8 cellular contexts compared by ENCODE assay signal in the genomic region with DNA sequence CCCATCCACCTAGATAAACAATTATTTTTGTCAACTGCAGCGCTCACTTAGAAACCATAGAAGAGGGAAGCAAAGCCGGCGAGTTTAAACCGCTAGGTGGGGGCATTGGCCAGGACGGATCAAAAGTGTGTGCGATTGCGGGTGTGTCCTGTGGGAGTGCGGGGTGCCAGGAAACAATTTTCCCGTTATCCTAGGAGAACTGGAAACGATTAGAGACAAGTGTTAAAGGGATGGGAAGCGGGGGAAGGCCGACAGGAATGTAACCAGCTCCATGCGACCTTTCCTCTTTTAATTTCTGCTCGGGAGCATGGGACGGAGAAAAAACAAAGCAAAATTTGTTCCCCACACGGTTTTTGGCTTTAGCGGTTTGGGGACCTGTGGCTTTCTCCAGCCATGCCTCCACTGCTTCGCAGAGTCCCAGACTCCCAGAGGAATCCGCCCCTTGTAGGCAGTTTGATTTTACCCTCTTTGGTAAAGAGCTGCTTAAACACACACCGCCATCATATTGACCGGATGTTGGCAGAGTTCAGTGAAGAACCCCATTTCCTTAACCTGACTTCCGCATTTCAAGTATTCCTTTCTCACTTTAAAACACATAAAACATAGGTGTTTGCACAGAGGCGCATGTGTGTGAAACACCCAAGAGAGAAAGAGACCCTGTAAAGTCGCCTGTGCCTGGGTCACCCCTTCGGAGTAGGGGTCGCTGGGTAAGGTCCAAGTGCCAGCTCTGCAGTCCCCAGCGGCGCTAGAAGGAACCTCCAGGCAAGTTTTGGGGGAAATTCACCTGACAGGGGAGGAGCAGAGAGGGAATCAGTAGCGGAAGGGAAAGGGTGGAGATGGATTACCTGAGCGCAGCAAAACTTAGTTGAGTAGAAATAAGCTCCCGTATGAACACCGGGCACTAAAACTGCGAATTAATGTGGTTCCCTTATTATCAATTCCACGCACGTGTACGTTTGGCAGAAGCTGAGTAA. TPM values are rescaled to one million over a fixed set of nuclear protein-coding genes. Genes with fewer than 3 reads are reported as not detected.
A peak's percentile ranks its signal among the peaks of the same experiment; 100 is the strongest.
DNase-seq lines count a peak whose midpoint lies in the region; ATAC-seq and TF ChIP-seq lines count a peak whose summit lies in the region.

No MANE protein-coding gene starts in this region.

- H3K4me2 ChIP-seq in GM23338 (peak overlapping the region; percentile 84), Karpas-422 (ENCODE audit: low read depth, low read length, poor library complexity, severe bottlenecking) (peak overlapping the region; percentile 69)

- H3K79me2 ChIP-seq in GM23338 (replicated peaks; ENCODE audit: insufficient read depth) (no peaks in the 10 kb centered on the region), Karpas-422 (ENCODE audit: low read length) (no peaks in the 10 kb centered on the region)

- H3K9me2 ChIP-seq in GM23338 (ENCODE audit: insufficient read depth) = no peaks in the 10 kb centered on the region
- no peaks in the 10 kb centered on the region for H3K9me2 ChIP-seq in Karpas-422 (replicated peaks; ENCODE audit: insufficient read depth, low read length)

- peak overlapping the region; percentile 65 for H3K9ac ChIP-seq in Karpas-422 (ENCODE audit: low read length)

- peaks cover 13% of the 10 kb centered on the region for H3K4me1 Mint-ChIP-seq in GM23338
- peaks cover 10% of the 10 kb centered on the region for H3K4me1 Mint-ChIP-seq in activated T-helper 2 cell treated with anti-CD3 and anti-CD28 coated beads, Interferon-gamma antibody, Interleukin-2, Interleukin-4, amounts not matched to agents 10 μg/mL and 5 μg/mL and 100 μg/mL, durations not matched to agents 14 hours and 24 hours and 36 hours (ENCODE audit: low read depth)
- peaks cover 22% of the 10 kb centered on the region for H3K4me1 Mint-ChIP-seq in glutamatergic neuron (ENCODE audit: low read depth, unreplicated experiment)
- H3K4me1 Mint-ChIP-seq in osteocyte (ENCODE audit: unreplicated experiment) = peaks cover 44% of the 10 kb centered on the region

- no peaks in the 10 kb centered on the region for H3F3A ChIP-seq in GM23338 (replicated peaks; ENCODE audit: low read depth)

- H3K4me3 Mint-ChIP-seq in GM23338 = peak overlapping the region; percentile 88
- H3K4me3 Mint-ChIP-seq in activated T-helper 2 cell treated with anti-CD3 and anti-CD28 coated beads, Interferon-gamma antibody, Interleukin-2, Interleukin-4, amounts not matched to agents 10 μg/mL and 5 μg/mL and 100 μg/mL, durations not matched to agents 14 hours and 24 hours and 36 hours (ENCODE audit: low read depth) = peak overlapping the region; percentile 86
- peak overlapping the region; percentile 94 for H3K4me3 Mint-ChIP-seq in glutamatergic neuron (ENCODE audit: unreplicated experiment)
- H3K4me3 Mint-ChIP-seq in osteocyte (ENCODE audit: unreplicated experiment) = peak overlapping the region; percentile 82

- H3K27me3 Mint-ChIP-seq in GM23338 (ENCODE audit: insufficient read depth, low read depth, poor library complexity) (peaks cover 61% of the 10 kb centered on the region), glutamatergic neuron (ENCODE audit: unreplicated experiment) (peaks cover 16% of the 10 kb centered on the region), osteocyte (ENCODE audit: unreplicated experiment) (no peaks in the 10 kb centered on the region)
- peaks cover 46% of the 10 kb centered on the region for H3K27me3 Mint-ChIP-seq in activated T-helper 2 cell treated with anti-CD3 and anti-CD28 coated beads, Interferon-gamma antibody, Interleukin-2, Interleukin-4, amounts not matched to agents 10 μg/mL and 5 μg/mL and 100 μg/mL, durations not matched to agents 14 hours and 24 hours and 36 hours (ENCODE audit: low read depth)

- DNase-seq in activated CD8-positive, alpha-beta memory T cell treated with anti-CD3 and anti-CD28 coated beads for 24 hours = peak; percentile 59
- DNase-seq in activated CD8-positive, alpha-beta memory T cell treated with anti-CD3 and anti-CD28 coated beads, Interleukin-2, amount 50 U/mL, for 4 hours = no peak
- peak; percentile 86 for DNase-seq in GM23338 (ENCODE audit: low spot score)
- peak; percentile 79 for DNase-seq in Karpas-422
- DNase-seq in activated T-helper 2 cell treated with anti-CD3 and anti-CD28 coated beads, Interferon-gamma antibody, Interleukin-2, Interleukin-4, amounts not matched to agents 10 μg/mL and 5 μg/mL and 100 μg/mL, durations not matched to agents 14 hours and 24 hours and 36 hours (ENCODE audit: low spot score) = no peak
- peak; percentile 78 for DNase-seq in glutamatergic neuron
- no peak for DNase-seq in osteocyte (ENCODE audit: extremely low spot score, unreplicated experiment)
- DNase-seq in putamen (ENCODE audit: low spot score) = no peak

- H4K20me1 ChIP-seq in GM23338 (replicated peaks; ENCODE audit: insufficient read depth) (no peaks in the 10 kb centered on the region), Karpas-422 (ENCODE audit: insufficient read depth, low read depth, low read length) (no peaks in the 10 kb centered on the region)

- peak overlapping the region; percentile 97 for H2AFZ ChIP-seq in GM23338
- H2AFZ ChIP-seq in Karpas-422 (ENCODE audit: low read length) = peak overlapping the region; percentile 93

- H3K9me3 ChIP-seq in Karpas-422 (ENCODE audit: low read length) = peaks cover 3% of the 10 kb centered on the region; the same call in 1 of the 2 replicates

- no peaks in the 10 kb centered on the region for H3K36me3 ChIP-seq in GM23338 (ENCODE audit: insufficient read depth)
- no peaks in the 10 kb centered on the region for H3K36me3 ChIP-seq in Karpas-422 (ENCODE audit: insufficient read depth, low read length)

- peaks cover 74% of the 10 kb centered on the region for H3K27me3 ChIP-seq in GM23338 (ENCODE audit: insufficient read depth)
- no peaks in the 10 kb centered on the region for H3K27me3 ChIP-seq in Karpas-422 (ENCODE audit: low read length)

- H3K27ac ChIP-seq in GM23338 (ENCODE audit: low read depth) (no peak overlapping the region), Karpas-422 (ENCODE audit: low read length) (no peak overlapping the region)

- ATAC-seq in GM23338 = peak; percentile 26

- H3K4me1 ChIP-seq in GM23338 (ENCODE audit: insufficient read depth) (peaks cover 14% of the 10 kb centered on the region), Karpas-422 (ENCODE audit: low read length) (no peaks in the 10 kb centered on the region)

- H3K9me3 Mint-ChIP-seq in GM23338 (no peaks in the 10 kb centered on the region), glutamatergic neuron (ENCODE audit: unreplicated experiment) (peaks cover 8% of the 10 kb centered on the region), osteocyte (ENCODE audit: unreplicated experiment) (no peaks in the 10 kb centered on the region)
- H3K9me3 Mint-ChIP-seq in activated T-helper 2 cell treated with anti-CD3 and anti-CD28 coated beads, Interferon-gamma antibody, Interleukin-2, Interleukin-4, amounts not matched to agents 10 μg/mL and 5 μg/mL and 100 μg/mL, durations not matched to agents 14 hours and 24 hours and 36 hours = peaks cover 4% of the 10 kb centered on the region

- intact Hi-C loops in activated T-helper 2 cell treated with anti-CD3 and anti-CD28 coated beads, Interferon-gamma antibody, Interleukin-2, Interleukin-4, amounts not matched to agents 10 μg/mL and 5 μg/mL and 100 μg/mL, durations not matched to agents 14 hours and 24 hours and 36 hours (cut with micrococcal nuclease) = no loop called here

- H3K4me3 ChIP-seq in GM23338 (peak overlapping the region; percentile 84), Karpas-422 (ENCODE audit: low read length) (peak overlapping the region; percentile 64)

- H3K27ac Mint-ChIP-seq in GM23338 = no peak overlapping the region
- peak overlapping the region; percentile 47 for H3K27ac Mint-ChIP-seq in activated T-helper 2 cell treated with anti-CD3 and anti-CD28 coated beads, Interferon-gamma antibody, Interleukin-2, Interleukin-4, amounts not matched to agents 10 μg/mL and 5 μg/mL and 100 μg/mL, durations not matched to agents 14 hours and 24 hours and 36 hours
- no peak overlapping the region for H3K27ac Mint-ChIP-seq in glutamatergic neuron (ENCODE audit: unreplicated experiment)
- peak overlapping the region; percentile 85 for H3K27ac Mint-ChIP-seq in osteocyte (ENCODE audit: unreplicated experiment)

- H3K36me3 Mint-ChIP-seq in GM23338 (ENCODE audit: low read depth) (no peaks in the 10 kb centered on the region; the same call in 2 of the 3 replicates), glutamatergic neuron (ENCODE audit: unreplicated experiment) (no peaks in the 10 kb centered on the region), osteocyte (ENCODE audit: unreplicated experiment) (no peaks in the 10 kb centered on the region)
- no peaks in the 10 kb centered on the region for H3K36me3 Mint-ChIP-seq in activated T-helper 2 cell treated with anti-CD3 and anti-CD28 coated beads, Interferon-gamma antibody, Interleukin-2, Interleukin-4, amounts not matched to agents 10 μg/mL and 5 μg/mL and 100 μg/mL, durations not matched to agents 14 hours and 24 hours and 36 hours (ENCODE audit: low read depth)

- TF ChIP-seq CTCF in GM23338 (conservative IDR thresholded peaks at IDR 0.05; ENCODE audit: low read depth in 2 of 2) = peak; percentile 84 to 86
- TF ChIP-seq CTCF in glutamatergic neuron (IDR thresholded peaks at IDR 0.05; ENCODE audit: partially characterized antibody, unreplicated experiment) = peak; percentile 29
- TF ChIP-seq CTCF in osteocyte (IDR thresholded peaks at IDR 0.05) = peak; percentile 79

TF ChIP-seq in GM23338, 12 proteins besides CTCF, POLR2A, EP300 and RAD21 (continues in another document):
- TF ChIP-seq ZNF114 (CRISPR knock-in tag; IDR thresholded peaks at IDR 0.05) = no peak
- TF ChIP-seq POLR2AphosphoS5 (IDR thresholded peaks at IDR 0.05; ENCODE audit: low read depth) = no peak

RNA-seq across cellular contexts. Expression of a gene that starts 3.1 kb away (rescaled TPM):
- 0.21 and 0.58 TPM in 2 replicates for total RNA-seq in GM23338 (2014; rRNA removed; shearing (Covaris generic))
- polyA plus RNA-seq in GM23338 (2016; fragmentation: Nextera tagmentation; extraction: Ambion mirVana) = 0.10 and 0.19 TPM in 2 replicates
- total RNA-seq in Karpas-422 (2014; rRNA removed; shearing (Covaris generic); ENCODE audit: low replicate concordance) = not detected in 2 replicates
- not detected in 2 replicates for total RNA-seq in activated T-helper 2 cell treated with anti-CD3 and anti-CD28 coated beads, Interferon-gamma antibody, Interleukin-2, Interleukin-4, amounts not matched to agents 10 μg/mL and 5 μg/mL and 100 μg/mL, durations not matched to agents 14 hours and 24 hours and 36 hours
- total RNA-seq in glutamatergic neuron (ENCODE audit: unreplicated experiment) = 4.2 TPM
- 11.4 and 13.3 TPM in 2 replicates for total RNA-seq in osteocyte

Comparison
In these comparisons a context has a peak if more than half of its experiments do, and no peak if none do; other contexts are left out.
1. DNase-seq: peak in activated CD8-positive, alpha-beta memory T cell treated with anti-CD3 and anti-CD28 coated beads for 24 hours (single experiment), GM23338 (single experiment), Karpas-422 (single experiment) and glutamatergic neuron (single experiment); none in activated CD8-positive, alpha-beta memory T cell treated with anti-CD3 and anti-CD28 coated beads, Interleukin-2, amount 50 U/mL, for 4 hours (single experiment), activated T-helper 2 cell treated with anti-CD3 and anti-CD28 coated beads, Interferon-gamma antibody, Interleukin-2, Interleukin-4, amounts not matched to agents 10 μg/mL and 5 μg/mL and 100 μg/mL, durations not matched to agents 14 hours and 24 hours and 36 hours (single experiment), osteocyte (single experiment) and putamen (single experiment).
2. H3K27ac Mint-ChIP-seq: peak in activated T-helper 2 cell treated with anti-CD3 and anti-CD28 coated beads, Interferon-gamma antibody, Interleukin-2, Interleukin-4, amounts not matched to agents 10 μg/mL and 5 μg/mL and 100 μg/mL, durations not matched to agents 14 hours and 24 hours and 36 hours (single experiment) and osteocyte (single experiment); none in GM23338 (single experiment) and glutamatergic neuron (single experiment).
3. CTCF ChIP-seq: peak in every context shown above with its lines; median percentile 85 in GM23338; 79 in osteocyte; 29 in glutamatergic neuron.
4. Peak in every context shown above with its lines, with median percentiles within 50 percentile points of each other: H3K4me3 Mint-ChIP-seq.